ENCODE assay signal across 1 cellular context in the genomic region with DNA sequence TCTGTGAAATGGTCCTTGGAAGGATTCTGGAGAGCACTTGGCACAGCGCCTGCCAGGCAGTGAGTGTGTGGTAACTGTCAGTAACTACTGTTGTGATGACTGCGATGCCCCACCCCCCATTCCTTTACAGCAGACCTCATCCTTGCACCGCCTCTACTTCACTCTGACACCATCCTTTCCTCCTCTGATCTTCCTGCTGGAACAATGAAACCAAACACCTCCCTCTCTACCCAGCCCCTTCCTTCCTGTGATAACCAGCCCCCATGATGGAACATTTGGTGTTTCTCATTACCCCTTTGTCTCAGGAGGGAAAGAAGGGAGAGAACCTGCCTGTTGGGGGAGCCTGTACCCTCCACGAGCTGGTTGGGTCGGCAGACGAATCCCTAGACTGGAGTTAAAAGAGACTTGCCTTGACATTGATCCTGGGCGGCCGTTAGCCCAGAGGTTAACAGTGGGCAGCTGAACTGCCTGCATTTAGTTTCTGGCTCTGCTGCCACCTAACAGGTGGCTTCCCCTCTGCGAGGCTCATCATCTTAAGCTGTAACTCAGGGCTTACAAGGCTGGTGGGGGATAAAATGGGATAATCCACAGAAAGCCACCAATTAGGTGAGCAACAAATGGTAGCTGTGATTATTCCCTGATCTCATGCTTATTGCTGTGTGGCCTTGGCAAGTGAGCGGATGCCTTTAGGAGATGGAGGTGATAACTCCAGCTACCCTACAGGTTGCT.
TF ChIP-seq lines count a peak whose summit lies in the region.

No MANE protein-coding gene starts in this region.

TF ChIP-seq in IMR-90, 13 proteins besides CTCF, POLR2A, EP300 and RAD21 (continued from another document):
- TF ChIP-seq, protein P1, sequence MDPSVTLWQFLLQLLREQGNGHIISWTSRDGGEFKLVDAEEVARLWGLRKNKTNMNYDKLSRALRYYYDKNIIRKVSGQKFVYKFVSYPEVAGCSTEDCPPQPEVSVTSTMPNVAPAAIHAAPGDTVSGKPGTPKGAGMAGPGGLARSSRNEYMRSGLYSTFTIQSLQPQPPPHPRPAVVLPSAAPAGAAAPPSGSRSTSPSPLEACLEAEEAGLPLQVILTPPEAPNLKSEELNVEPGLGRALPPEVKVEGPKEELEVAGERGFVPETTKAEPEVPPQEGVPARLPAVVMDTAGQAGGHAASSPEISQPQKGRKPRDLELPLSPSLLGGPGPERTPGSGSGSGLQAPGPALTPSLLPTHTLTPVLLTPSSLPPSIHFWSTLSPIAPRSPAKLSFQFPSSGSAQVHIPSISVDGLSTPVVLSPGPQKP (IDR thresholded peaks at IDR 0.05; ENCODE audit: borderline replicate concordance, low read depth, low read length): no peak
- no peak for TF ChIP-seq CHD1 (IDR thresholded peaks at IDR 0.05; ENCODE audit: low read depth, low read length)
